ENCODE assay signal across 11 cellular contexts in genomic region chr2:103788875-103789715, GRCh38.
DNase-seq lines count a peak whose midpoint lies in the region; ATAC-seq and TF ChIP-seq lines count a peak whose summit lies in the region.
"Had no signal": no experiment of that assay in that cellular context is flagged by ENCODE, and none has a peak within 500 bp of the region (broad histone marks: within the 10 kb centered on the region; RNA-seq: fewer than 3 reads in every experiment).

No MANE protein-coding gene starts in this region.

- intact Hi-C loops in heart left ventricle (cut with DNase I) (no loop called here), left cardiac atrium (cut with DNase I) (no loop called here), adrenal gland (cut with DNase I) (no loop called here), prostate gland (cut with DNase I) (no loop called here)

- no peaks in the 10 kb centered on the region for H3K79me2 ChIP-seq in Karpas-422 (ENCODE audit: low read length)

- 18 to 32% (median 20%) methylated on average over 4 of the region's 4 CpGs for WGBS in heart left ventricle, 4 donors
- WGBS in adrenal gland, 4 donors = 21 to 29% (median 29%) methylated on average over 4 of the region's 4 CpGs
- WGBS in prostate gland = 17% methylated on average over 4 of the region's 4 CpGs

- H2AFZ ChIP-seq in Karpas-422 (ENCODE audit: low read length) = no peak overlapping the region

- H3K9me2 ChIP-seq in Karpas-422 (replicated peaks; ENCODE audit: insufficient read depth, low read length) = no peaks in the 10 kb centered on the region

- H3K36me3 ChIP-seq in heart left ventricle = no peaks in the 10 kb centered on the region
- no peaks in the 10 kb centered on the region for H3K36me3 ChIP-seq in adrenal gland (replicated peaks in 1 of 2)
- no peaks in the 10 kb centered on the region for H3K36me3 ChIP-seq in kidney epithelial cell (ENCODE audit: control insufficient read depth, insufficient read depth, low read length)
- no peaks in the 10 kb centered on the region for H3K36me3 ChIP-seq in Karpas-422 (ENCODE audit: insufficient read depth, low read length)
- no peaks in the 10 kb centered on the region for H3K36me3 ChIP-seq in prostate gland

- DNase-seq in heart left ventricle (peak in 3 of 5 donors; percentile 23 to 41 (median 37)), left cardiac atrium (no peak), adrenal gland (peak in 6 of 7 donors; percentile 17 to 66 (median 48)), kidney epithelial cell (ENCODE audit: low read depth) (peak; percentile 69), Karpas-422 (no peak), NCI-H510A (lab: John Stamatoyannopoulos, UW) (no peak), prostate gland (ENCODE audit: low spot score) (no peak)
- DNase-seq: activated CD4-positive, alpha-beta T cell treated with anti-CD3 and anti-CD28 coated beads, Interleukin-2, amount 50 U/mL, for 4 hours; NK-92 treated with Interleukin-12 subunit alpha and Interleukin-12 subunit beta, amount 100 ng/mL, for 24 hours had no signal

- no peaks in the 10 kb centered on the region for H4K20me1 ChIP-seq in Karpas-422 (ENCODE audit: insufficient read depth, low read depth, low read length)

- H3K4me3 ChIP-seq in heart left ventricle (no peak overlapping the region), adrenal gland (no peak overlapping the region), kidney epithelial cell (ENCODE audit: low read depth, low read length) (no peak overlapping the region), Karpas-422 (ENCODE audit: low read length) (no peak overlapping the region), prostate gland (no peak overlapping the region)
- H3K4me3 ChIP-seq: coronary artery had no signal

- TF ChIP-seq CTCF in heart left ventricle (IDR thresholded peaks at IDR 0.05) = no peak
- TF ChIP-seq CTCF in adrenal gland (IDR thresholded peaks at IDR 0.05) = no peak
- no peak for TF ChIP-seq CTCF in kidney epithelial cell (IDR thresholded peaks at IDR 0.05; ENCODE audit: insufficient read depth, low read length, poor library complexity, severe bottlenecking)
- TF ChIP-seq CTCF in prostate gland (IDR thresholded peaks at IDR 0.05) = no peak

- no peak for TF ChIP-seq POLR2A in heart left ventricle (IDR thresholded peaks at IDR 0.05)
- no peak for TF ChIP-seq POLR2A in adrenal gland (IDR thresholded peaks at IDR 0.05)
- no peak for TF ChIP-seq POLR2A in prostate gland (IDR thresholded peaks at IDR 0.05)

- H3K9me3 ChIP-seq in heart left ventricle (no peaks in the 10 kb centered on the region), adrenal gland (replicated peaks in 1 of 3) (no peaks in the 10 kb centered on the region), Karpas-422 (ENCODE audit: low read length) (no peaks in the 10 kb centered on the region), prostate gland (no peaks in the 10 kb centered on the region)

- ATAC-seq in heart left ventricle (peak in 3 of 4 donors; percentile 42 to 68 (median 46)), left cardiac atrium (no peak), GM19324 (IDR thresholded peaks at IDR 0.05; ENCODE audit: low FRiP score, unreplicated experiment) (no peak)

- no peak overlapping the region for H3K4me2 ChIP-seq in Karpas-422 (ENCODE audit: low read depth, low read length, poor library complexity, severe bottlenecking)

- no peak overlapping the region for H3K27ac ChIP-seq in heart left ventricle
- no peak overlapping the region for H3K27ac ChIP-seq in adrenal gland
- H3K27ac ChIP-seq in Karpas-422 (ENCODE audit: low read length) = no peak overlapping the region
- no peak overlapping the region for H3K27ac ChIP-seq in prostate gland
- H3K27ac ChIP-seq: coronary artery had no signal

- no peak overlapping the region for H3K9ac ChIP-seq in Karpas-422 (ENCODE audit: low read length)

- H3K27me3 ChIP-seq in heart left ventricle = no peaks in the 10 kb centered on the region
- H3K27me3 ChIP-seq in adrenal gland = no peaks in the 10 kb centered on the region
- no peaks in the 10 kb centered on the region for H3K27me3 ChIP-seq in kidney epithelial cell (ENCODE audit: control insufficient read depth, insufficient read depth, low read length)
- H3K27me3 ChIP-seq in Karpas-422 (ENCODE audit: low read length) = no peaks in the 10 kb centered on the region
- no peaks in the 10 kb centered on the region for H3K27me3 ChIP-seq in prostate gland (replicated peaks; ENCODE audit: insufficient read depth)

- H3K4me1 ChIP-seq in heart left ventricle = peaks cover 0 to 6% (median 0%) of the 10 kb centered on the region in 12 donors
- H3K4me1 ChIP-seq in adrenal gland (replicated peaks in 1 of 2) = no peaks in the 10 kb centered on the region
- no peaks in the 10 kb centered on the region for H3K4me1 ChIP-seq in Karpas-422 (ENCODE audit: low read length)
- no peaks in the 10 kb centered on the region for H3K4me1 ChIP-seq in prostate gland (replicated peaks)

Comparison
In these comparisons a context has a peak if more than half of its experiments do, and no peak if none do; other contexts are left out.
1. ATAC-seq: peak in heart left ventricle (3 of 4); none in left cardiac atrium (0 of 2) and GM19324 (single experiment).
2. DNase-seq: peak in heart left ventricle (3 of 5), adrenal gland (6 of 7) and kidney epithelial cell (single experiment); none in left cardiac atrium (single experiment), Karpas-422 (single experiment), NCI-H510A (single experiment) and prostate gland (single experiment).